Comparison of ENCODE assay signal across 8 cellular contexts in genomic region chr19:29663861-29664752, GRCh38. TPM values are rescaled to one million over a fixed set of nuclear protein-coding genes. Genes with fewer than 3 reads are reported as not detected.
DNase-seq lines count a peak whose midpoint lies in the region; ATAC-seq and TF ChIP-seq lines count a peak whose summit lies in the region.

No MANE protein-coding gene starts in this region.

- H3K4me3 ChIP-seq in right lobe of liver (peak overlapping the region in 1 of 3 donors; percentile 94), tibial artery (no peak overlapping the region)

- ATAC-seq in right lobe of liver: no peak
- no peak for ATAC-seq in HG02588 (IDR thresholded peaks at IDR 0.05; ENCODE audit: unreplicated experiment)

- no peaks in the 10 kb centered on the region for H3K9me3 ChIP-seq in right lobe of liver
- no peaks in the 10 kb centered on the region for H3K9me3 ChIP-seq in tibial artery

- peaks cover 27% of the 10 kb centered on the region for H3K36me3 Mint-ChIP-seq in activated T-cell treated with anti-CD3 and anti-CD28 coated beads, Interleukin-2, amount 50 U/mL, for 24 hours (ENCODE audit: low read depth)
- H3K36me3 Mint-ChIP-seq in activated naive CD8-positive, alpha-beta T cell: no peaks in the 10 kb centered on the region

- H3K36me3 ChIP-seq in right lobe of liver (no peaks in the 10 kb centered on the region), tibial artery (no peaks in the 10 kb centered on the region)

- H3K27me3 ChIP-seq in right lobe of liver (no peaks in the 10 kb centered on the region), tibial artery (no peaks in the 10 kb centered on the region)

- H3K4me1 Mint-ChIP-seq in activated T-cell treated with anti-CD3 and anti-CD28 coated beads, Interleukin-2, amount 50 U/mL, for 24 hours (ENCODE audit: low read depth): peaks cover 68% of the 10 kb centered on the region
- H3K4me1 Mint-ChIP-seq in activated naive CD8-positive, alpha-beta T cell (ENCODE audit: low read depth): peaks cover 66% of the 10 kb centered on the region

- H3K27me3 Mint-ChIP-seq in activated T-cell treated with anti-CD3 and anti-CD28 coated beads, Interleukin-2, amount 50 U/mL, for 24 hours: no peaks in the 10 kb centered on the region
- no peaks in the 10 kb centered on the region for H3K27me3 Mint-ChIP-seq in activated naive CD8-positive, alpha-beta T cell

- H3K4me3 Mint-ChIP-seq in activated T-cell treated with anti-CD3 and anti-CD28 coated beads, Interleukin-2, amount 50 U/mL, for 24 hours: peak overlapping the region; percentile 83
- H3K4me3 Mint-ChIP-seq in activated naive CD8-positive, alpha-beta T cell: peak overlapping the region; percentile 80

- peak overlapping the region; percentile 84 for H3K27ac Mint-ChIP-seq in activated T-cell treated with anti-CD3 and anti-CD28 coated beads, Interleukin-2, amount 50 U/mL, for 24 hours
- peak overlapping the region; percentile 58 for H3K27ac Mint-ChIP-seq in activated naive CD8-positive, alpha-beta T cell

- intact Hi-C loops in right lobe of liver (cut with DNase I): no loop called here
- intact Hi-C loops in tibial artery (cut with DNase I; ENCODE audit: low total_unique reads): loop anchor here (5.0 kb wide), 1 partner anchor 53 kb away; the partner anchor contains the start of gene C19orf12

- TF ChIP-seq POLR2A in right lobe of liver (IDR thresholded peaks at IDR 0.05): no peak

- DNase-seq in activated T-cell treated with anti-CD3 and anti-CD28 coated beads, Interleukin-2, amount 50 U/mL, for 24 hours: peak; percentile 37
- DNase-seq in activated T-cell treated with anti-CD3 and anti-CD28 coated beads for 4 hours: no peak
- DNase-seq in right lobe of liver: no peak
- DNase-seq in tibial artery: peak in 1 of 2 donors; percentile 69
- DNase-seq in SIG-M5 treated with dmso at 0.1 percent for 504 hours (lab: John Stamatoyannopoulos, UW; ENCODE audit: unreplicated experiment): no peak
- DNase-seq in LoVo (ENCODE audit: low spot score): no peak

- H3K4me1 ChIP-seq in right lobe of liver (peaks cover 0 to 42% (median 16%) of the 10 kb centered on the region in 4 donors), tibial artery (peaks cover 0 to 72% (median 58%) of the 10 kb centered on the region in 4 donors)

- peak overlapping the region in 2 of 3 donors; percentile 48 to 85 for H3K27ac ChIP-seq in right lobe of liver
- peak overlapping the region; percentile 93 for H3K27ac ChIP-seq in tibial artery

- 83% methylated on average over 9 of the region's 19 CpGs for WGBS in right lobe of liver (ENCODE audit: insufficient coverage, low coverage, low lambda C conversion rate, missing lambda C conversion rate)

- no peaks in the 10 kb centered on the region for H3K9me3 Mint-ChIP-seq in activated T-cell treated with anti-CD3 and anti-CD28 coated beads, Interleukin-2, amount 50 U/mL, for 24 hours
- no peaks in the 10 kb centered on the region for H3K9me3 Mint-ChIP-seq in activated naive CD8-positive, alpha-beta T cell (ENCODE audit: low read depth)

- TF ChIP-seq CTCF in right lobe of liver (IDR thresholded peaks at IDR 0.05) (no peak), tibial artery (IDR thresholded peaks at IDR 0.05) (no peak)

RNA-seq across cellular contexts. Expression of gene PLEKHF1, which starts 1.2 kb away (rescaled TPM):
- 10 to 100 TPM in 2 of 6 experiments, 1 to 10 TPM in 4; 5.6 to 13.8 (median 9.8) TPM for total RNA-seq in right lobe of liver

RNA-seq across cellular contexts. Expression of gene C19orf12, which starts 51.0 kb away (rescaled TPM):
- total RNA-seq in right lobe of liver: 10 to 100 TPM; 35.2 to 62.8 (median 52.4) TPM

RNA-seq across cellular contexts. Expression of gene POP4, which starts 58.0 kb away (rescaled TPM):
- total RNA-seq in right lobe of liver: 10 to 100 TPM; 28.5 to 58.5 (median 34.8) TPM
